Comparison of ENCODE assay signal across 1 cellular context in the genomic region with DNA sequence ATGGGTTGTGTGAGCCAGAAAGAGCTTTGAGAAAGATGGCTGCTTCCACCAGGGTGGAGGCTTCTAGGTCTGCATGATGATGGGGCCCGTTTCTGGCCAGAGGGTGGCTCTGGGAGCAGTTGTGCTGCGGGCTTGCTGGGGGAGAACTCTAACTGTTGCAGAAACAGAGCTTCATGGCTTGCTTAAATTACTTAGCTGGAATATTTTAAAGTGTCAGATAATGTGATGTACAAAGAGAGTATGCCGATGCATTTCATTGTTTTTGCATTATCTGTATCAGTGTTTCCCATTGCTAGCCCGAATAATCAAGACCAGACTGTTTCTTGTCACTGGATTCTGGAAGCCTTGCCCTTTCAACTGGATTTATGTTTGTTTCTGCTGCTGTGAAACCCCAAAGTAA.
A peak's percentile ranks its signal among the peaks of the same experiment; 100 is the strongest.
TF ChIP-seq lines count a peak whose summit lies in the region.

No MANE protein-coding gene starts in this region.

TF ChIP-seq in K562, 482 proteins besides CTCF, POLR2A, EP300 and RAD21:
- no peak for TF ChIP-seq ERF (CRISPR knock-in tag; IDR thresholded peaks at IDR 0.05)
- 0 out of 2 replicates have a peak, but pooled peaks have one; percentile 25 for TF ChIP-seq GABPB1 (CRISPR knock-in tag; IDR thresholded peaks at IDR 0.05)
- no peak for TF ChIP-seq CBX3 (IDR thresholded peaks at IDR 0.05; ENCODE audit: borderline replicate concordance in 1 of 2, low read length in 2 of 2)
- TF ChIP-seq FOXJ3 (CRISPR knock-in tag; IDR thresholded peaks at IDR 0.05): no peak
- TF ChIP-seq ZBTB1 (CRISPR knock-in tag; IDR thresholded peaks at IDR 0.05; ENCODE audit: borderline replicate concordance, low read depth): no peak
- peak in 1 of 2 experiments; percentile 29; a peak in 1 of 4 replicates for TF ChIP-seq SRF (CRISPR knock-in tag; IDR thresholded peaks at IDR 0.05)
- TF ChIP-seq, protein P1, sequence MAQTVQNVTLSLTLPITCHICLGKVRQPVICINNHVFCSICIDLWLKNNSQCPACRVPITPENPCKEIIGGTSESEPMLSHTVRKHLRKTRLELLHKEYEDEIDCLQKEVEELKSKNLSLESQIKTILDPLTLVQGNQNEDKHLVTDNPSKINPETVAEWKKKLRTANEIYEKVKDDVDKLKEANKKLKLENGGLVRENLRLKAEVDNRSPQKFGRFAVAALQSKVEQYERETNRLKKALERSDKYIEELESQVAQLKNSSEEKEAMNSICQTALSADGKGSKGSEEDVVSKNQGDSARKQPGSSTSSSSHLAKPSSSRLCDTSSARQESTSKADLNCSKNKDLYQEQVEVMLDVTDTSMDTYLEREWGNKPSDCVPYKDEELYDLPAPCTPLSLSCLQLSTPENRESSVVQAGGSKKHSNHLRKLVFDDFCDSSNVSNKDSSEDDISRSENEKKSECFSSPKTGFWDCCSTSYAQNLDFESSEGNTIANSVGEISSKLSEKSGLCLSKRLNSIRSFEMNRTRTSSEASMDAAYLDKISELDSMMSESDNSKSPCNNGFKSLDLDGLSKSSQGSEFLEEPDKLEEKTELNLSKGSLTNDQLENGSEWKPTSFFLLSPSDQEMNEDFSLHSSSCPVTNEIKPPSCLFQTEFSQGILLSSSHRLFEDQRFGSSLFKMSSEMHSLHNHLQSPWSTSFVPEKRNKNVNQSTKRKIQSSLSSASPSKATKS (CRISPR knock-in tag; IDR thresholded peaks at IDR 0.05): no peak
- no peak for TF ChIP-seq SIRT6 (IDR thresholded peaks at IDR 0.05; ENCODE audit: low read depth, low read length)
- peak in 1 of 3 experiments; percentile 59 for TF ChIP-seq YY1 (IDR thresholded peaks at IDR 0.05; ENCODE audit: borderline replicate concordance in 1 of 3, control insufficient read depth in 1 of 3, extremely low read depth in 1 of 3, insufficient read depth in 3 of 3, insufficient read length in 1 of 3, insufficient replicate concordance in 2 of 3, low read depth in 1 of 3, low read length in 2 of 3)
- TF ChIP-seq C11orf30 (IDR thresholded peaks at IDR 0.05; ENCODE audit: low read depth): no peak
